8 cellular contexts compared by ENCODE assay signal in genomic region chr17:21119247-21119944, GRCh38. TPM values are rescaled to one million over a fixed set of nuclear protein-coding genes. Genes with fewer than 3 reads are reported as not detected.
DNase-seq lines count a peak whose midpoint lies in the region; ATAC-seq, FAIRE-seq and TF ChIP-seq lines count a peak whose summit lies in the region.

No MANE protein-coding gene starts in this region.

- peak; percentile 78 for DNase-seq in GM10248 (ENCODE audit: extremely low spot score)
- peak; percentile 79 for DNase-seq in KBM-7
- DNase-seq in SJCRH30, result peak; percentile 78 to 93
- DNase-seq in activated effector memory CD4-positive, alpha-beta T cell treated with anti-CD3 and anti-CD28 coated beads, Interleukin-2, amount 50 U/mL, for 16 hours, result peak; percentile 89
- peak in 5 of 6 donors; percentile 47 to 74 (median 57) for DNase-seq in pancreas
- DNase-seq in tibial artery, result peak; percentile 71 to 78

- 16 to 32% methylated on average over 25 of the region's 25 CpGs for WGBS in gastroesophageal sphincter (ENCODE audit: low coverage in 1 of 2), 2 donors
- WGBS in pancreas, 2 donors, result 23% methylated on average over 25 of the region's 25 CpGs

- no peaks in the 10 kb centered on the region for H3K4me1 ChIP-seq in SJCRH30
- peaks cover 0 to 15% (median 6%) of the 10 kb centered on the region in 3 donors for H3K4me1 ChIP-seq in gastroesophageal sphincter
- H3K4me1 ChIP-seq in pancreas, result peaks cover 0 to 4% (median 0%) of the 10 kb centered on the region in 3 donors
- H3K4me1 ChIP-seq in tibial artery, result peaks cover 0 to 15% (median 0%) of the 10 kb centered on the region in 4 donors

- FAIRE-seq in pancreas (lab: Jason Lieb, UNC), result no peak

- POLR2A ChIA-PET in GM10248 (lab: Yijun Ruan, JAX), result no interaction called here

- H3K27ac ChIP-seq in SJCRH30, result no peak overlapping the region
- peak overlapping the region in 2 of 4 donors; percentile 13 to 41 for H3K27ac ChIP-seq in gastroesophageal sphincter
- H3K27ac ChIP-seq in pancreas, result peak overlapping the region in 1 of 4 donors; percentile 46
- H3K27ac ChIP-seq in tibial artery, result peak overlapping the region; percentile 52 to 54

- ATAC-seq in gastroesophageal sphincter (peak; percentile 87), pancreas (peak; percentile 66 to 96 (median 92)), GM21528 (IDR thresholded peaks at IDR 0.05; ENCODE audit: low FRiP score, unreplicated experiment) (no peak)

- CTCF ChIA-PET in GM10248 (lab: Yijun Ruan, JAX), result interaction anchor here (0.6 to 7.2 kb wide), 27 partner anchors 10 to 396 kb away, joined by 3 to 86 read pairs (median 4); partner anchors contain the start of genes DHRS7B, TMEM11 and USP22

- no peak for TF ChIP-seq EP300 in gastroesophageal sphincter (IDR thresholded peaks at IDR 0.05)

- H3K9me3 ChIP-seq in SJCRH30 (replicated peaks) (no peaks in the 10 kb centered on the region), gastroesophageal sphincter (no peaks in the 10 kb centered on the region), pancreas (no peaks in the 10 kb centered on the region), tibial artery (no peaks in the 10 kb centered on the region)

- TF ChIP-seq POLR2A in gastroesophageal sphincter (IDR thresholded peaks at IDR 0.05), result no peak

- peaks cover 19% of the 10 kb centered on the region for H3K27me3 ChIP-seq in SJCRH30
- no peaks in the 10 kb centered on the region for H3K27me3 ChIP-seq in gastroesophageal sphincter
- no peaks in the 10 kb centered on the region for H3K27me3 ChIP-seq in pancreas
- no peaks in the 10 kb centered on the region for H3K27me3 ChIP-seq in tibial artery

- peak; percentile 94 for TF ChIP-seq CTCF in GM10248 (IDR thresholded peaks at IDR 0.05; ENCODE audit: control extremely low read depth, extremely low read depth, low read depth, missing control alignments)
- TF ChIP-seq CTCF in gastroesophageal sphincter (IDR thresholded peaks at IDR 0.05), result peak; percentile 82 to 89 (median 84)
- peak; percentile 59 to 83 (median 76) for TF ChIP-seq CTCF in pancreas (IDR thresholded peaks at IDR 0.05)
- TF ChIP-seq CTCF in tibial artery (IDR thresholded peaks at IDR 0.05), result peak; percentile 79 to 82

- H3K36me3 ChIP-seq in SJCRH30 (no peaks in the 10 kb centered on the region), gastroesophageal sphincter (no peaks in the 10 kb centered on the region), pancreas (no peaks in the 10 kb centered on the region), tibial artery (no peaks in the 10 kb centered on the region)

- no peak overlapping the region for H3K4me3 ChIP-seq in SJCRH30
- peak overlapping the region in 1 of 2 donors; percentile 10 for H3K4me3 ChIP-seq in gastroesophageal sphincter
- no peak overlapping the region for H3K4me3 ChIP-seq in pancreas
- H3K4me3 ChIP-seq in tibial artery, result peak overlapping the region in 1 of 2 donors; percentile 28

- intact Hi-C loops in pancreas (cut with DNase I), result loop anchor here in 2 of 3 donors (5.0 to 10.0 kb wide), 2 partner anchors 338 to 395 kb away; no protein-coding TSS in a partner anchor
- intact Hi-C loops in tibial artery (cut with DNase I; ENCODE audit: low total_unique reads), result no loop called here

- in situ Hi-C loops in KBM-7 (cut with MboI; ENCODE audit: low pct_unique_long_range_greater_than_20kb, low sequenced_read_pairs), result no loop called here

RNA-seq across cellular contexts. Expression of gene DHRS7B, which starts 7.4 kb away (rescaled TPM):
- total RNA-seq in SJCRH30 (2014; rRNA removed; shearing (Covaris generic)), result 16.7 and 20.8 TPM in 2 replicates
- total RNA-seq in gastroesophageal sphincter, result 10 to 100 TPM; 17.0 to 44.2 (median 37.4) TPM
- total RNA-seq in pancreas, result 10 to 100 TPM in 3 of 6 donors, 1 to 10 TPM in 3; 7.3 to 16.3 (median 9.5) TPM
- 10 to 100 TPM; 21.2 to 30.4 TPM for polyA plus RNA-seq in pancreas
